8 cellular contexts compared by ENCODE assay signal in the genomic region with DNA sequence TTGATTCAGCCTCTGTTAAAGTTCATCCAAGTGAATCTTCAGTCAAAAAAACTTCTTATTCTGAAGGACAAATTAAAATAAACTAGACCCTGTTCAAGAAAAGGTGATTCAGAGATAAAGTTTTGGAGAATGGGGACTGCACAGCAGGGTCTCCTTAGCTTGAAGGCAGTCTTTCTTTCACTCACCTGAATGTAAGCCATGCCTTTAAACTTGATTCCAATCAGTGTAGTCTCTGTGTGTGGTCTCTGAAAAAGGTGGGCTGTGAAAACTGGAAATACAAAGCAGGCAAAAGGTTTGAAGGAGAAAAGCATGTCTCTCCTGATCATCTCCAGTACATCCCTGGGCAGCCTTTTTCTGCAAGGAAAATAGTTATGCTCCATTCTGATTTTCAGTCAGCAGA.
"Had no signal": no experiment of that assay in that cellular context is flagged by ENCODE, and none has a peak within 500 bp of the region (broad histone marks: within the 10 kb centered on the region; RNA-seq: fewer than 3 reads in every experiment).

No MANE protein-coding gene starts in this region.

- H3K4me3 ChIP-seq: GM23248, HAP-1 had no signal

- H3K4me3 Mint-ChIP-seq: H9, HFFc6 had no signal

- H3K9me3 ChIP-seq: HAP-1 had no signal

- H2AFZ ChIP-seq: GM23248 had no signal

- DNase-seq: GM23248, GOT3, H7, H9, HCEC 1CT, HFFc6 had no signal

- H3K36me3 ChIP-seq: HAP-1 had no signal

- H3K27ac ChIP-seq: GM23248 had no signal

- H3K27ac Mint-ChIP-seq: H9, HFFc6 had no signal

- H3K4me1 ChIP-seq: HAP-1 had no signal

- H3K9me3 Mint-ChIP-seq: H9, HFFc6 had no signal

- ATAC-seq: HCT116 had no signal
